Comparison of ENCODE assay signal across 8 cellular contexts in the genomic region with DNA sequence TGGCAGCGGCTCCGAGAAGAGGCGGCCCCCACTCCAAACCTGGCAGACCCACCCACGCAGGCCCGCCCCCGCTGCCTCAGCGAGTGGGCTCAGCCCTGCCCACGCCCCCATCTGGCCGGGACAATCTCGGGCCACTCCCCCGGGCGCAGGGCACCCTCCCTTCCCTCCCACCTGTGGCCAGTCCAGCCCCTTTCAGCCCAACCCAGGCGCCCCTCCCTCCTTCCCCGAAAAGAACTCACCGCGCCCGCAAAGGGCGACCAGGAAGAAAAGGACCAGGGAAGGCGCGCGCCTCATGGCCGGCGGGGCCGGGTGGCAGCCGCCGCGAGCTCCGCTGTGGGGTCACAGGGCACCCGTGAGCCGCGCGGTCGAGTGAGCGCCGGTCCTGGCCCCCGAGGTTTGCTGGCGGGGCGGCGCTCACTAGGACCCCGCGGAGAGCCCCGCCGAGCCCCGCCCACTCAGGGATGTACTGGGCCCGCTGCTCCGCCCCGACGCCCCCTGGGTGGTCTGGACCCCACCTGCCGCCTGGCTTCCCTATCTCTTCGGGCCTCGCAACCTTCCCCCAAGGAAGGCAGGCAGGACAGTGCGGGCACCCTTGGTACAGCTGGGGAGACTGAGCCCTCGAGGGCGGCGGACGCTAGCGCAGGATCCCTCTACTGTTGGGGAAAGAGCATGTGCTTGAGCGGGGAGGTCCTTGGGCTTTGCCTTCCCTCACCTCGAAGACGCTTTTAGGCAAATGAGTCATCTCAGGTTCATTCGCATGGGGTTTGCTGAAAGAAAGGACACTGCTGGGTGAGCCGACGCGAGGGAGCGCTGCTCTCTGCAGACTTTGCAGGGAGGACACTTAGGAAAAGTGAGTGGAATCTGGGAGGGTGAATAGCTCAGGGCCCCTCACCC. TPM values are rescaled to one million over a fixed set of nuclear protein-coding genes. Genes with fewer than 3 reads are reported as not detected.
A peak's percentile ranks its signal among the peaks of the same experiment; 100 is the strongest.
DNase-seq lines count a peak whose midpoint lies in the region; ATAC-seq and TF ChIP-seq lines count a peak whose summit lies in the region.

A gene with protein sequence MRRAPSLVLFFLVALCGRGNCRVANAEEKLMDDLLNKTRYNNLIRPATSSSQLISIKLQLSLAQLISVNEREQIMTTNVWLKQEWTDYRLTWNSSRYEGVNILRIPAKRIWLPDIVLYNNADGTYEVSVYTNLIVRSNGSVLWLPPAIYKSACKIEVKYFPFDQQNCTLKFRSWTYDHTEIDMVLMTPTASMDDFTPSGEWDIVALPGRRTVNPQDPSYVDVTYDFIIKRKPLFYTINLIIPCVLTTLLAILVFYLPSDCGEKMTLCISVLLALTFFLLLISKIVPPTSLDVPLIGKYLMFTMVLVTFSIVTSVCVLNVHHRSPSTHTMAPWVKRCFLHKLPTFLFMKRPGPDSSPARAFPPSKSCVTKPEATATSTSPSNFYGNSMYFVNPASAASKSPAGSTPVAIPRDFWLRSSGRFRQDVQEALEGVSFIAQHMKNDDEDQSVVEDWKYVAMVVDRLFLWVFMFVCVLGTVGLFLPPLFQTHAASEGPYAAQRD (minus strand): TSS at position 371 of the 894 bp plus-strand sequence. CDS start 77 bp downstream, at position 294.

- no peak for TF ChIP-seq POLR2A in gastroesophageal sphincter (IDR thresholded peaks at IDR 0.05)

- no peak within 1 kb of the TSS for H4K8ac ChIP-seq in trophoblast cell (ENCODE audit: low read depth, low read length)

- H3K4me3 Mint-ChIP-seq in activated CD4-positive, alpha-beta memory T cell treated with anti-CD3 and anti-CD28 coated beads, Interleukin-2, amount 10 ng/mL, durations not matched to agents 7 days and 5 days, result peak within 1 kb of the TSS; percentile 47

- H3K9ac ChIP-seq in trophoblast cell (ENCODE audit: low read length), result no peak within 1 kb of the TSS

- H3K18ac ChIP-seq in trophoblast cell (ENCODE audit: low read length), result no peak within 1 kb of the TSS

- H3K9me3 Mint-ChIP-seq in activated CD4-positive, alpha-beta memory T cell treated with anti-CD3 and anti-CD28 coated beads, Interleukin-2, amount 10 ng/mL, durations not matched to agents 7 days and 5 days, result no peaks in the 10 kb centered on the region

- 21 to 67% methylated on average over 1 to 14 of the region's 65 CpGs for WGBS in gastroesophageal sphincter (ENCODE audit: low coverage in 1 of 2), 2 donors
- WGBS in trophoblast cell (ENCODE audit: extremely low coverage, insufficient coverage, insufficient read length), result no CpG with 5 or more reads among the region's 65 CpGs

- H3K4me1 Mint-ChIP-seq in activated CD4-positive, alpha-beta memory T cell treated with anti-CD3 and anti-CD28 coated beads, Interleukin-2, amount 10 ng/mL, durations not matched to agents 7 days and 5 days, result peaks cover 13% of the 10 kb centered on the region

- H2BK120ac ChIP-seq in trophoblast cell (ENCODE audit: insufficient read depth, low read length, poor library complexity), result no peak within 1 kb of the TSS

- no peak within 1 kb of the TSS for H2AK5ac ChIP-seq in trophoblast cell (ENCODE audit: low read length)

- no peak within 1 kb of the TSS for H3K4ac ChIP-seq in trophoblast cell (ENCODE audit: low read depth, low read length)

- H2BK12ac ChIP-seq in trophoblast cell (ENCODE audit: low read length), result no peak within 1 kb of the TSS

- H3K27me3 ChIP-seq in gastroesophageal sphincter (peaks cover 23% of the 10 kb centered on the region), trophoblast cell (ENCODE audit: insufficient read depth, low read length) (peaks cover 8% of the 10 kb centered on the region)

- TF ChIP-seq CTCF in HFF-Myc (IDR thresholded peaks at IDR 0.05; ENCODE audit: low read depth, low read length, missing control alignments) (no peak), gastroesophageal sphincter (IDR thresholded peaks at IDR 0.05) (no peak)

- peak within 1 kb of the TSS; percentile 19 for H2AFZ ChIP-seq in trophoblast cell (ENCODE audit: insufficient read depth, low read length, poor library complexity)

- H3K36me3 ChIP-seq in gastroesophageal sphincter, result no peaks in the 10 kb centered on the region
- no peaks in the 10 kb centered on the region for H3K36me3 ChIP-seq in trophoblast cell (ENCODE audit: control insufficient read depth in 1 of 2, insufficient read depth in 2 of 2, low read length in 2 of 2)

- no peaks in the 10 kb centered on the region for H3K79me1 ChIP-seq in trophoblast cell (ENCODE audit: low read length)

- no peak within 1 kb of the TSS for H3K27ac Mint-ChIP-seq in activated CD4-positive, alpha-beta memory T cell treated with anti-CD3 and anti-CD28 coated beads, Interleukin-2, amount 10 ng/mL, durations not matched to agents 7 days and 5 days

- peaks cover 22% of the 10 kb centered on the region for H3K27me3 Mint-ChIP-seq in activated CD4-positive, alpha-beta memory T cell treated with anti-CD3 and anti-CD28 coated beads, Interleukin-2, amount 10 ng/mL, durations not matched to agents 7 days and 5 days

- H3K4me1 ChIP-seq in gastroesophageal sphincter (peaks cover 0 to 14% (median 8%) of the 10 kb centered on the region in 3 donors), trophoblast cell (ENCODE audit: control insufficient read depth in 1 of 2, insufficient read depth in 2 of 2, low read length in 2 of 2) (peaks cover 5 to 9% of the 10 kb centered on the region in 2 experiments)

- peak within 1 kb of the TSS; percentile 32 for H3K4me3 ChIP-seq in HFF-Myc (replicated peaks; ENCODE audit: low read depth, low read length)
- H3K4me3 ChIP-seq in gastroesophageal sphincter, result peak within 1 kb of the TSS; percentile 11 to 52
- peak within 1 kb of the TSS; percentile 44 for H3K4me3 ChIP-seq in trophoblast cell (ENCODE audit: low read depth, low read length)

- no peaks in the 10 kb centered on the region for H3K9me3 ChIP-seq in gastroesophageal sphincter
- H3K9me3 ChIP-seq in trophoblast cell (ENCODE audit: insufficient read depth, low read depth, low read length), result no peaks in the 10 kb centered on the region

- H3K14ac ChIP-seq in trophoblast cell (ENCODE audit: low read length), result no peak within 1 kb of the TSS

- ATAC-seq in gastroesophageal sphincter (no peak), HG02798 (IDR thresholded peaks at IDR 0.05; ENCODE audit: poor library complexity, unreplicated experiment) (no peak), HG02588 (IDR thresholded peaks at IDR 0.05; ENCODE audit: unreplicated experiment) (no peak)

- CTCF ChIA-PET in activated CD4-positive, alpha-beta memory T cell treated with anti-CD3 and anti-CD28 coated beads, Interleukin-2, amount 10 ng/mL, durations not matched to agents 7 days and 5 days (lab: Charles Lee), result no interaction called here

- no peak for TF ChIP-seq EP300 in gastroesophageal sphincter (IDR thresholded peaks at IDR 0.05)

- DNase-seq in HFF-Myc (ENCODE audit: extremely low read depth, low read depth) (no peak), trophoblast cell (peak in 1 of 2 donors; percentile 45), MV-4-11 (lab: John Stamatoyannopoulos, UW) (no peak), AG08396 (ENCODE audit: low spot score) (no peak)
- no peak for DNase-seq in activated CD4-positive, alpha-beta memory T cell treated with anti-CD3 and anti-CD28 coated beads, Interleukin-2, amount 10 ng/mL, durations not matched to agents 7 days and 5 days

- H3K36me3 Mint-ChIP-seq in activated CD4-positive, alpha-beta memory T cell treated with anti-CD3 and anti-CD28 coated beads, Interleukin-2, amount 10 ng/mL, durations not matched to agents 7 days and 5 days (ENCODE audit: low read depth), result no peaks in the 10 kb centered on the region

- H4K12ac ChIP-seq in trophoblast cell (ENCODE audit: low read depth, low read length), result no peak within 1 kb of the TSS

- no peaks in the 10 kb centered on the region for H3K79me2 ChIP-seq in trophoblast cell (ENCODE audit: control insufficient read depth, insufficient read depth, low read length, poor library complexity)

- H3K27ac ChIP-seq in gastroesophageal sphincter (no peak within 1 kb of the TSS), trophoblast cell (ENCODE audit: low read depth, low read length) (no peak within 1 kb of the TSS)

- H3K23ac ChIP-seq in trophoblast cell (ENCODE audit: low read length), result no peak within 1 kb of the TSS

- no peak within 1 kb of the TSS for H2BK5ac ChIP-seq in trophoblast cell (ENCODE audit: low read depth, low read length, poor library complexity)

- no peak within 1 kb of the TSS for H4K91ac ChIP-seq in trophoblast cell (ENCODE audit: low read depth, low read length)

- peak within 1 kb of the TSS; percentile 68 for H3K4me2 ChIP-seq in trophoblast cell (ENCODE audit: low read length)

- POLR2A ChIA-PET in activated CD4-positive, alpha-beta memory T cell treated with anti-CD3 and anti-CD28 coated beads, Interleukin-2, amount 10 ng/mL, durations not matched to agents 7 days and 5 days (lab: Charles Lee), result no interaction called here

RNA-seq across cellular contexts. Expression of the gene that starts here (rescaled TPM):
- total RNA-seq in activated CD4-positive, alpha-beta memory T cell treated with anti-CD3 and anti-CD28 coated beads, Interleukin-2, amount 10 ng/mL, durations not matched to agents 7 days and 5 days, result not detected
- 1 to 10 TPM in 1 of 4 donors, under 1 TPM in 1, not detected in 2; 0.10 to 1.1 TPM for total RNA-seq in gastroesophageal sphincter
- polyA plus RNA-seq in trophoblast cell (2013), result not detected in 2 replicates
